ENCODE assay signal across 2 cellular contexts in genomic region chr3:197554196-197554561, GRCh38.
TF ChIP-seq lines count a peak whose summit lies in the region.

No MANE protein-coding gene starts in this region.

TF ChIP-seq in GM23338, 12 proteins besides CTCF, POLR2A, EP300 and RAD21:
- TF ChIP-seq EZH2 (IDR thresholded peaks at IDR 0.05; ENCODE audit: low read depth, unreplicated experiment): no peak
- TF ChIP-seq STAT1 (IDR thresholded peaks at IDR 0.05; ENCODE audit: unreplicated experiment): no peak
- TF ChIP-seq ZNF114 (CRISPR knock-in tag; IDR thresholded peaks at IDR 0.05): no peak
- TF ChIP-seq ZNF462 (CRISPR knock-in tag; IDR thresholded peaks at IDR 0.05): no peak
- no peak for TF ChIP-seq ETS1 (IDR thresholded peaks at IDR 0.05)
- no peak for TF ChIP-seq CREB1 (CRISPR knock-in tag; IDR thresholded peaks at IDR 0.05; ENCODE audit: low read depth)
- TF ChIP-seq JUNB (IDR thresholded peaks at IDR 0.05; ENCODE audit: unreplicated experiment): no peak
- no peak for TF ChIP-seq NANOG (IDR thresholded peaks at IDR 0.05; ENCODE audit: borderline replicate concordance)
- no peak for TF ChIP-seq EZH2phosphoT487 (IDR thresholded peaks at IDR 0.05; ENCODE audit: unreplicated experiment)
- TF ChIP-seq POLR2AphosphoS5 (IDR thresholded peaks at IDR 0.05; ENCODE audit: low read depth): no peak
- no peak for TF ChIP-seq REST (IDR thresholded peaks at IDR 0.05; ENCODE audit: unreplicated experiment)
- no peak for TF ChIP-seq ZNF331 (CRISPR knock-in tag; IDR thresholded peaks at IDR 0.05; ENCODE audit: low read depth)

TF ChIP-seq in GM12891, 5 proteins besides CTCF, POLR2A, EP300 and RAD21:
- TF ChIP-seq SPI1 (IDR thresholded peaks at IDR 0.05; ENCODE audit: low read depth, low read length) (no peak), PAX5 (IDR thresholded peaks at IDR 0.05; ENCODE audit: insufficient read depth, low read length, severe bottlenecking) (no peak), POU2F2 (IDR thresholded peaks at IDR 0.05; ENCODE audit: low read depth, low read length) (no peak), TAF1 (IDR thresholded peaks at IDR 0.05; ENCODE audit: low read depth, low read length) (no peak), POLR2AphosphoS5 (IDR thresholded peaks at IDR 0.05; ENCODE audit: low read depth, low read length) (no peak)
TF ChIP-seq in GM12891: peak in this region for 0.
